Comparison of ENCODE assay signal across 13 cellular contexts in the genomic region with DNA sequence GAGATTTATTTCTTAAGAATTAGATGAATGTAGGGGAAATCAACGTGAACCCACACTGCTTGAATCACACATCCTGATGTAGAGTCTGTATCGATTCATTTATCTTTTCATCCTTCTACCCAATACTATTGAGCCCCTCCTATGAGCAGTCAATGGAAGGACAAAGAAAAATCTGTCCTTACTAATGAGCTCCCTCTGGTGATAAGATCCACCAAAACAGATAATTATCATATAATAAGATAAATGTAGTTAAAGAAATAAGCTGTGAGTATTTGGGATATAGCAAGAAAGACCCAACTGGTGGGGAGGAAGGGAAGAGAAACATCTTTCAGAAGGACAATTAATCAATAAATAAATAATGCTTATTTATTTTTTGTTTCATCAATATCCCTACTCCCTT.
A peak's percentile ranks its signal among the peaks of the same experiment; 100 is the strongest.
DNase-seq lines count a peak whose midpoint lies in the region; ATAC-seq and TF ChIP-seq lines count a peak whose summit lies in the region.
"Had no signal": no experiment of that assay in that cellular context is flagged by ENCODE, and none has a peak within 500 bp of the region (broad histone marks: within the 10 kb centered on the region; RNA-seq: fewer than 3 reads in every experiment).

No MANE protein-coding gene starts in this region.

- no peaks in the 10 kb centered on the region for H3K36me3 ChIP-seq in H7 (replicated peaks; ENCODE audit: control insufficient read depth, insufficient read depth, low read length)
- H3K36me3 ChIP-seq: esophagus squamous epithelium, stomach had no signal

- DNase-seq in AG09309 (ENCODE audit: low read depth) (no peak), GM03348 (ENCODE audit: low spot score) (peak; percentile 7), NCI-H526 (lab: John Stamatoyannopoulos, UW) (peak; percentile 22 to 49), fibroblast of mammary gland (ENCODE audit: low read depth) (peak; percentile 33), OCI-M1 (lab: John Stamatoyannopoulos, UW) (no peak), H7 (no peak), COLO668 (lab: John Stamatoyannopoulos, UW; ENCODE audit: unreplicated experiment) (no peak)
- DNase-seq in stimulated activated naive CD8-positive, alpha-beta T cell treated with anti-CD3 and anti-CD28 coated beads, Interleukin-15, Interleukin-2, amounts not matched to agents 100 U/mL and 50 U/mL, for 24 hours = no peak
- DNase-seq: activated CD4-positive, CD25-positive, alpha-beta regulatory T cell treated with anti-CD3 and anti-CD28 coated beads, Interleukin-2, amount 50 U/mL, for 72 hours; esophagus squamous epithelium; mesendoderm; small intestine; stomach had no signal

- TF ChIP-seq CTCF in AG09309 (IDR thresholded peaks at IDR 0.05; ENCODE audit: control insufficient read depth, insufficient read depth, low read depth, low read length, missing control alignments) (peak; percentile 34), fibroblast of mammary gland (conservative IDR thresholded peaks at IDR 0.05; ENCODE audit: control insufficient read depth, insufficient read depth, low read depth, low read length) (peak; percentile 29)

- no peaks in the 10 kb centered on the region for H3K27me3 ChIP-seq in H7 (ENCODE audit: control insufficient read depth, insufficient read depth, low read length)
- H3K27me3 ChIP-seq: esophagus squamous epithelium, stomach had no signal

- H3K4me3 ChIP-seq in AG09309 (ENCODE audit: control insufficient read depth, low read depth, low read length) = no peak overlapping the region
- no peak overlapping the region for H3K4me3 ChIP-seq in fibroblast of mammary gland (ENCODE audit: control insufficient read depth, low read depth, low read length)
- no peak overlapping the region for H3K4me3 ChIP-seq in H7 (ENCODE audit: insufficient read depth, low read depth, low read length)
- H3K4me3 ChIP-seq: esophagus squamous epithelium, stomach had no signal

- no peak for ATAC-seq in stimulated activated naive CD8-positive, alpha-beta T cell treated with anti-CD3 and anti-CD28 coated beads, Interleukin-15, Interleukin-2, amounts not matched to agents 100 U/mL and 50 U/mL, for 24 hours

Comparison
In these comparisons a context has a peak if more than half of its experiments do, and no peak if none do; other contexts are left out.
1. DNase-seq: peak in GM03348 (single experiment), NCI-H526 (2 of 2) and fibroblast of mammary gland (single experiment); none in AG09309 (single experiment), OCI-M1 (single experiment), H7 (single experiment), stimulated activated naive CD8-positive, alpha-beta T cell treated with anti-CD3 and anti-CD28 coated beads, Interleukin-15, Interleukin-2, amounts not matched to agents 100 U/mL and 50 U/mL, for 24 hours (single experiment) and COLO668 (single experiment).